15 cellular contexts compared by ENCODE assay signal in genomic region chr9:36341936-36342577, GRCh38. TPM values are rescaled to one million over a fixed set of nuclear protein-coding genes. Genes with fewer than 3 reads are reported as not detected.
DNase-seq lines count a peak whose midpoint lies in the region; ATAC-seq and TF ChIP-seq lines count a peak whose summit lies in the region.
"Had no signal": no experiment of that assay in that cellular context is flagged by ENCODE, and none has a peak within 500 bp of the region (broad histone marks: within the 10 kb centered on the region; RNA-seq: fewer than 3 reads in every experiment).

No MANE protein-coding gene starts in this region.

- H3K27ac Mint-ChIP-seq in activated naive CD4-positive, alpha-beta T cell treated with anti-CD3 and anti-CD28 coated beads, Interleukin-2, amount 50 U/mL, for 72 hours: peak overlapping the region; percentile 58 to 83
- H3K27ac Mint-ChIP-seq in stimulated activated memory B cell treated with anti-CD40 and anti-IgM and Interleukin-4, amounts not matched to agents 10 μg/mL and 1 μg/mL and 100 μg/mL, for 72 hours: peak overlapping the region; percentile 77

- no peak for TF ChIP-seq CTCF in suprapubic skin (IDR thresholded peaks at IDR 0.05)

- no peak for TF ChIP-seq EP300 in suprapubic skin (IDR thresholded peaks at IDR 0.05)

- 80% methylated on average over 3 of the region's 3 CpGs for WGBS in suprapubic skin

- H3K36me3 Mint-ChIP-seq in activated T-cell treated with anti-CD3 and anti-CD28 coated beads, Interleukin-2, amount 50 U/mL, for 4 hours (ENCODE audit: insufficient read depth): peaks cover 38% of the 10 kb centered on the region
- H3K36me3 Mint-ChIP-seq in activated naive CD4-positive, alpha-beta T cell treated with anti-CD3 and anti-CD28 coated beads, Interleukin-2, amount 50 U/mL, for 72 hours: peaks cover 0 to 7% of the 10 kb centered on the region in 2 donors
- H3K36me3 Mint-ChIP-seq in stimulated activated memory B cell treated with anti-CD40 and anti-IgM and Interleukin-4, amounts not matched to agents 10 μg/mL and 1 μg/mL and 100 μg/mL, for 72 hours: peaks cover 72% of the 10 kb centered on the region

- H3K27me3 Mint-ChIP-seq in activated T-cell treated with anti-CD3 and anti-CD28 coated beads, Interleukin-2, amount 50 U/mL, for 4 hours (ENCODE audit: low read depth): no peaks in the 10 kb centered on the region
- H3K27me3 Mint-ChIP-seq in stimulated activated memory B cell treated with anti-CD40 and anti-IgM and Interleukin-4, amounts not matched to agents 10 μg/mL and 1 μg/mL and 100 μg/mL, for 72 hours: no peaks in the 10 kb centered on the region

- H3K36me3 ChIP-seq in suprapubic skin: peaks cover 90% of the 10 kb centered on the region

- H3K27ac ChIP-seq in suprapubic skin: no peak overlapping the region
- H3K27ac ChIP-seq: adrenal gland, heart left ventricle, RWPE1, tibial artery had no signal

- no peak overlapping the region for H3K4me3 ChIP-seq in suprapubic skin
- H3K4me3 ChIP-seq: adrenal gland, heart left ventricle, tibial artery had no signal

- no peak for DNase-seq in activated T-cell treated with anti-CD3 and anti-CD28 coated beads, Interleukin-2, amount 50 U/mL, for 4 hours
- DNase-seq in activated T-cell treated with anti-CD3 and anti-CD28 coated beads for 4 hours (no peak), NCI-H2227 (lab: John Stamatoyannopoulos, UW; ENCODE audit: unreplicated experiment) (no peak), NCI-H187 treated with DMSO at 0.1 percent for 48 hours (lab: John Stamatoyannopoulos, UW) (no peak), suprapubic skin (ENCODE audit: low spot score in 2 of 2) (no peak)
- DNase-seq in activated naive CD4-positive, alpha-beta T cell treated with anti-CD3 and anti-CD28 coated beads, Interleukin-2, amount 50 U/mL, for 72 hours (ENCODE audit: low spot score in 2 of 2): no peak
- DNase-seq: adrenal gland, heart left ventricle, left cardiac atrium, NCI-H2081, NCI-H82, tibial artery had no signal

- H3K4me3 Mint-ChIP-seq in activated T-cell treated with anti-CD3 and anti-CD28 coated beads, Interleukin-2, amount 50 U/mL, for 4 hours: no peak overlapping the region
- no peak overlapping the region for H3K4me3 Mint-ChIP-seq in stimulated activated memory B cell treated with anti-CD40 and anti-IgM and Interleukin-4, amounts not matched to agents 10 μg/mL and 1 μg/mL and 100 μg/mL, for 72 hours

- H3K4me1 ChIP-seq in suprapubic skin: no peaks in the 10 kb centered on the region
- H3K4me1 ChIP-seq: adrenal gland, tibial artery had no signal

- no peaks in the 10 kb centered on the region for H3K9me3 ChIP-seq in suprapubic skin
- H3K9me3 ChIP-seq: adrenal gland, heart left ventricle, tibial artery had no signal

- H3K4me1 Mint-ChIP-seq in activated T-cell treated with anti-CD3 and anti-CD28 coated beads, Interleukin-2, amount 50 U/mL, for 4 hours (ENCODE audit: low read depth): peaks cover 3% of the 10 kb centered on the region
- H3K4me1 Mint-ChIP-seq in stimulated activated memory B cell treated with anti-CD40 and anti-IgM and Interleukin-4, amounts not matched to agents 10 μg/mL and 1 μg/mL and 100 μg/mL, for 72 hours: no peaks in the 10 kb centered on the region

- ATAC-seq in activated T-cell treated with anti-CD3 and anti-CD28 coated beads, Interleukin-2, amount 50 U/mL, for 4 hours: peak; percentile 66 to 84
- peak; percentile 50 for ATAC-seq in HG03060 (IDR thresholded peaks at IDR 0.05; ENCODE audit: low read depth, unreplicated experiment)
- peak; percentile 89 to 97 for ATAC-seq in activated naive CD4-positive, alpha-beta T cell treated with anti-CD3 and anti-CD28 coated beads, Interleukin-2, amount 50 U/mL, for 72 hours
- ATAC-seq in stimulated activated memory B cell treated with anti-CD40 and anti-IgM and Interleukin-4, amounts not matched to agents 10 μg/mL and 1 μg/mL and 100 μg/mL, for 72 hours: no peak
- ATAC-seq: heart left ventricle, left cardiac atrium had no signal

- H3K9me3 Mint-ChIP-seq in activated T-cell treated with anti-CD3 and anti-CD28 coated beads, Interleukin-2, amount 50 U/mL, for 4 hours: no peaks in the 10 kb centered on the region
- H3K9me3 Mint-ChIP-seq in activated naive CD4-positive, alpha-beta T cell treated with anti-CD3 and anti-CD28 coated beads, Interleukin-2, amount 50 U/mL, for 72 hours: no peaks in the 10 kb centered on the region
- H3K9me3 Mint-ChIP-seq in stimulated activated memory B cell treated with anti-CD40 and anti-IgM and Interleukin-4, amounts not matched to agents 10 μg/mL and 1 μg/mL and 100 μg/mL, for 72 hours: no peaks in the 10 kb centered on the region

- no peak for TF ChIP-seq POLR2A in suprapubic skin (IDR thresholded peaks at IDR 0.05)

- H3K27me3 ChIP-seq in suprapubic skin: no peaks in the 10 kb centered on the region
- H3K27me3 ChIP-seq: adrenal gland, heart left ventricle, tibial artery had no signal

RNA-seq across cellular contexts. Expression of gene RNF38, which starts 58.0 kb away (rescaled TPM):
- total RNA-seq in activated T-cell treated with anti-CD3 and anti-CD28 coated beads, Interleukin-2, amount 50 U/mL, for 4 hours: 10 to 100 TPM; 29.8 to 32.0 (median 31.7) TPM
- 10 to 100 TPM; 31.6 to 35.8 TPM for total RNA-seq in activated naive CD4-positive, alpha-beta T cell treated with anti-CD3 and anti-CD28 coated beads, Interleukin-2, amount 50 U/mL, for 72 hours
- 10 to 100 TPM; 20.6 to 43.9 (median 28.1) TPM for total RNA-seq in suprapubic skin
